20 cellular contexts compared by ENCODE assay signal in the genomic region with DNA sequence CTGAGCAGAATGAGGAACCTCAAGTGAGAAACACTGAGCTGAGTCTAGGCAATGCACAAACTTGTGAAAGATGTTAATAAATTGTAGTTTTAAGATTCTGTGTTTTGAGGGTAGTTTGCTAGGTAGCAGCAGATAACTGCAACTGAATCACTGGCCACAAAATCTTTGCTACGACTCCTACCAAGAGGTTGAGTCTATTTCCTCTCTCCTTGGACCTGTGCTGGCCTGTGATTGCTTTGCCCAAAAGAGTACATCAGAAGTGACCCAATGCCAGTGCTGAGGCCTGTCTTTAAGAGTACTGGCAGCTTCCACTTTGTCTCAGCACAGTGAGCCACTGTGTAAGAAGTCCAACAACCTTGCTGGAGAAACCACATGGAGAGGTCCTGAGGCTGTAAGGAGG. TPM values are rescaled to one million over a fixed set of nuclear protein-coding genes. Genes with fewer than 3 reads are reported as not detected.
DNase-seq lines count a peak whose midpoint lies in the region; ATAC-seq, FAIRE-seq and TF ChIP-seq lines count a peak whose summit lies in the region.
"Had no signal": no experiment of that assay in that cellular context is flagged by ENCODE, and none has a peak within 500 bp of the region (broad histone marks: within the 10 kb centered on the region; RNA-seq: fewer than 3 reads in every experiment).

No MANE protein-coding gene starts in this region.

- no peak overlapping the region for H3K27ac ChIP-seq in mammary epithelial cell (ENCODE audit: insufficient read depth, low read depth, low read length)
- no peak overlapping the region for H3K27ac ChIP-seq in breast epithelium
- no peak overlapping the region; the same call in 2 of the 3 replicates for H3K27ac ChIP-seq in K562 (ENCODE audit: extremely low read depth, low read depth, low read length)
- H3K27ac ChIP-seq in osteoblast (ENCODE audit: low read depth, low read length) = peak overlapping the region; percentile 72
- H3K27ac ChIP-seq: BLaER1, KMS-11 had no signal

- TF ChIP-seq POLR2A in breast epithelium (IDR thresholded peaks at IDR 0.05) = no peak
- no peak for TF ChIP-seq POLR2A in K562 (conservative IDR thresholded peaks at IDR 0.05)

- intact Hi-C loops in mammary epithelial cell (cut with micrococcal nuclease) (loop anchor here (5.0 kb wide), 1 partner anchor 61 kb away; a partner anchor contains a TSS), breast epithelium (cut with DNase I; ENCODE audit: low total_unique reads) (no loop called here), K562 (cut with micrococcal nuclease) (loop anchor here (5.0 kb wide), 1 partner anchor 79 kb away; no protein-coding TSS in a partner anchor)

- no peaks in the 10 kb centered on the region for H3K27me3 ChIP-seq in mammary epithelial cell (ENCODE audit: insufficient read depth, low read length)
- no peaks in the 10 kb centered on the region for H3K27me3 ChIP-seq in breast epithelium
- no peaks in the 10 kb centered on the region for H3K27me3 ChIP-seq in K562 (ENCODE audit: control insufficient read depth in 2 of 2, insufficient read depth in 2 of 2, low read length in 2 of 2)
- no peaks in the 10 kb centered on the region for H3K27me3 ChIP-seq in osteoblast (ENCODE audit: insufficient read depth, low read length)
- H3K27me3 ChIP-seq: BLaER1 had no signal

- no TSS peak for BruUV-seq in mammary epithelial cell (replicated peaks; lab: Mats Ljungman, UMichigan)
- BruUV-seq in K562 (replicated peaks; lab: Mats Ljungman, UMichigan) = no TSS peak

- DNase-seq in mammary epithelial cell = peak; percentile 62
- no peak for DNase-seq in breast epithelium (ENCODE audit: low spot score in 2 of 2)
- peak; percentile 6 for DNase-seq in MV-4-11 (lab: John Stamatoyannopoulos, UW)
- DNase-seq in K562 (ENCODE audit: extremely low read depth in 1 of 4, low spot score in 3 of 4) = no peak
- peak; percentile 27 for DNase-seq in osteoblast (ENCODE audit: insufficient read length, low spot score, missing footprints)
- no peak for DNase-seq in midbrain (lab: John Stamatoyannopoulos, UW)
- DNase-seq in activated CD4-positive, alpha-beta T cell treated with anti-CD3 and anti-CD28 coated beads, Interleukin-2, amount 50 U/mL, for 48 hours = no peak
- DNase-seq: 8988T; CD8-positive, alpha-beta memory T cell; DMS79 treated with DMSO at 0.1 percent for 48 hours; HCEC 1CT; NCI-H1092 treated with DMSO at 0.1 percent for 48 hours; NCI-H2081 treated with DMSO at 0.1 percent for 48 hours; NCI-H524; Right ventricle myocardium superior had no signal

- peak; percentile 6 for ATAC-seq in K562
- ATAC-seq in HG03432 (IDR thresholded peaks at IDR 0.05; ENCODE audit: unreplicated experiment) = no peak

- no peaks in the 10 kb centered on the region for H4K20me1 ChIP-seq in mammary epithelial cell (ENCODE audit: insufficient read depth, low read length)
- H4K20me1 ChIP-seq in K562 (replicated peaks; ENCODE audit: control insufficient read depth, insufficient read depth, low read length) = no peaks in the 10 kb centered on the region
- H4K20me1 ChIP-seq in osteoblast (ENCODE audit: insufficient read depth, low read length) = no peaks in the 10 kb centered on the region
- H4K20me1 ChIP-seq: BLaER1 had no signal

- H3K9me3 ChIP-seq in mammary epithelial cell (replicated peaks; ENCODE audit: insufficient read depth, low read length) (no peaks in the 10 kb centered on the region), breast epithelium (no peaks in the 10 kb centered on the region), K562 (replicated peaks; ENCODE audit: control insufficient read depth, insufficient read depth, low read depth, low read length) (no peaks in the 10 kb centered on the region), osteoblast (ENCODE audit: low read depth, low read length) (no peaks in the 10 kb centered on the region)
- H3K9me3 ChIP-seq: BLaER1 had no signal

- no peaks in the 10 kb centered on the region for H3K79me2 ChIP-seq in mammary epithelial cell (ENCODE audit: insufficient read depth, low read length)
- no peaks in the 10 kb centered on the region for H3K79me2 ChIP-seq in K562 (ENCODE audit: control insufficient read depth, insufficient read depth, low read length)
- H3K79me2 ChIP-seq in osteoblast (ENCODE audit: insufficient read depth, low read length) = no peaks in the 10 kb centered on the region

- H3K9me1 ChIP-seq in K562 (ENCODE audit: control insufficient read depth, insufficient read depth, low read length) = no peaks in the 10 kb centered on the region

- TF ChIP-seq CTCF in mammary epithelial cell (conservative IDR thresholded peaks at IDR 0.05 in 1 of 2, IDR thresholded peaks at IDR 0.05 in 1 of 2; ENCODE audit: extremely low read depth in 1 of 2, insufficient read depth in 1 of 2, low read depth in 1 of 2, low read length in 2 of 2) = no peak
- TF ChIP-seq CTCF in breast epithelium (IDR thresholded peaks at IDR 0.05) = no peak
- TF ChIP-seq CTCF in K562 (IDR thresholded peaks at IDR 0.05 in 2 of 3, conservative IDR thresholded peaks at IDR 0.05 in 1 of 3; ENCODE audit: insufficient read depth in 2 of 3, low read depth in 1 of 3, low read length in 3 of 3) = no peak
- no peak for TF ChIP-seq CTCF in osteoblast (IDR thresholded peaks at IDR 0.05; ENCODE audit: extremely low read depth, low read depth, low read length)

- no peak for TF ChIP-seq EP300 in K562 (IDR thresholded peaks at IDR 0.05; ENCODE audit: low read length)

- H3K4me2 ChIP-seq in mammary epithelial cell (ENCODE audit: insufficient read depth, low read depth, low read length) = no peak overlapping the region
- H3K4me2 ChIP-seq in K562 (ENCODE audit: insufficient read depth, low read length) = no peak overlapping the region
- H3K4me2 ChIP-seq in osteoblast (ENCODE audit: insufficient read depth, low read length) = no peak overlapping the region
- H3K4me2 ChIP-seq: BLaER1, KMS-11 had no signal

- H3K36me3 ChIP-seq in mammary epithelial cell (ENCODE audit: insufficient read depth, low read length) (no peaks in the 10 kb centered on the region), breast epithelium (no peaks in the 10 kb centered on the region), K562 (ENCODE audit: control insufficient read depth, insufficient read depth, low read length) (no peaks in the 10 kb centered on the region), osteoblast (ENCODE audit: insufficient read depth, low read length) (no peaks in the 10 kb centered on the region)
- H3K36me3 ChIP-seq: BLaER1 had no signal

- H3K4me3 ChIP-seq in mammary epithelial cell (replicated peaks in 1 of 3; ENCODE audit: insufficient read depth in 1 of 3, low read depth in 2 of 3, low read length in 3 of 3) (no peak overlapping the region), breast epithelium (no peak overlapping the region), K562 (no peak overlapping the region), osteoblast (ENCODE audit: insufficient read depth, low read length) (no peak overlapping the region)
- H3K4me3 ChIP-seq: BLaER1 had no signal

- no CpG with 5 or more reads among the region's 1 CpG for WGBS in mammary epithelial cell (ENCODE audit: low coverage, missing lambda C conversion rate)
- WGBS in K562 (ENCODE audit: insufficient coverage, low coverage, missing lambda C conversion rate) = 45% methylated on average over 1 of the region's 1 CpG

- in situ Hi-C loops in mammary epithelial cell (cut with MboI; ENCODE audit: low sequenced_read_pairs in 2 of 2) = no loop called here
- in situ Hi-C loops in K562 (cut with MboI) = no loop called here

- H2AFZ ChIP-seq in mammary epithelial cell (ENCODE audit: low read depth, low read length) = peak overlapping the region; percentile 26
- H2AFZ ChIP-seq in K562 (ENCODE audit: low read depth, low read length) = no peak overlapping the region; the same call in 1 of the 2 replicates
- H2AFZ ChIP-seq in osteoblast (ENCODE audit: low read length) = no peak overlapping the region

- dilution Hi-C loops in mammary epithelial cell (cut with HindIII; ENCODE audit: low sequenced_read_pairs) = no loop called here

- TF ChIP-seq RAD21 in K562 (CRISPR knock-in tag; conservative IDR thresholded peaks at IDR 0.05 in 1 of 2, IDR thresholded peaks at IDR 0.05 in 1 of 2) = no peak

- POLR2A ChIA-PET in K562 (lab: Yijun Ruan, JAX) = interaction anchor here (0.6 to 2.2 kb wide), 4 partner anchors 10 to 322 kb away, joined by 3 to 8 read pairs (median 4); no protein-coding TSS in a partner anchor

- H3K4me1 ChIP-seq in mammary epithelial cell (ENCODE audit: insufficient read depth, low read length) (peaks cover 28% of the 10 kb centered on the region), breast epithelium (no peaks in the 10 kb centered on the region), K562 (replicated peaks in 1 of 2; ENCODE audit: control insufficient read depth in 2 of 2, insufficient read depth in 2 of 2, low read length in 2 of 2) (peaks cover 31 to 49% of the 10 kb centered on the region in 2 experiments; a peak in 4 of 5 replicates), osteoblast (ENCODE audit: insufficient read depth, low read length) (peaks cover 31% of the 10 kb centered on the region)
- H3K4me1 ChIP-seq: BLaER1 had no signal

- FAIRE-seq in K562 (lab: Jason Lieb, UNC) = no peak
- FAIRE-seq: D721Med, G401.6 had no signal

- no peak overlapping the region for H3K9ac ChIP-seq in mammary epithelial cell (ENCODE audit: insufficient read depth, low read length)
- peak overlapping the region in 1 of 2 experiments; percentile 18; a peak in 1 of 4 replicates for H3K9ac ChIP-seq in K562 (ENCODE audit: insufficient read depth in 1 of 2, low read depth in 2 of 2, low read length in 2 of 2)
- H3K9ac ChIP-seq: BLaER1, KMS-11 had no signal

- CTCF ChIA-PET in mammary epithelial cell (lab: Charles Lee; ENCODE audit: low non-redundant PET) = no interaction called here
- CTCF ChIA-PET in K562 (lab: Yijun Ruan, JAX; ENCODE audit: low intra/inter-chr PET ratio) = no interaction called here

RNA-seq across cellular contexts. Expression of a gene that starts 11.9 kb away (rescaled TPM):
- total RNA-seq in mammary epithelial cell (10 to 100 TPM; 15.3 to 15.7 TPM), breast epithelium (10 to 100 TPM; 10.2 to 73.8 (median 42.6) TPM), K562 (2014; rRNA removed) (12.8 and 16.6 TPM in 2 replicates), K562 (2014; rRNA removed; fragmentation: Illumina TruSeq; extraction: Trizol) (29.2 and 32.5 TPM in 2 replicates), K562 (2015; rRNA removed; fragmentation: Illumina TruSeq; extraction: Trizol) (14.3 and 16.4 TPM in 2 replicates), K562 (2021) (26.8 and 28.9 TPM in 2 replicates), osteoblast (1.8 TPM in 2 replicates)
- polyA plus RNA-seq in mammary epithelial cell (10.7 TPM), K562 (2011; rRNA removed) (23.3 and 46.3 TPM in 2 replicates), K562 (2014; fragmentation: Illumina TruSeq; extraction: Trizol) (25.0 and 29.3 TPM in 2 replicates), K562 (2014; fragmentation: Nextera tagmentation; extraction: Ambion mirVana) (1 to 10 TPM; 7.8 to 9.8 TPM), K562 (2014; rRNA removed) (20.0 and 23.9 TPM in 2 replicates)
- polyA minus RNA-seq in mammary epithelial cell = 26.3 TPM
- total RNA-seq in K562 (2011; cell fraction: chromatin; rRNA removed; ENCODE audit: low replicate concordance) = 20.7 and 45.9 TPM in 2 replicates
- total RNA-seq in K562 (2011; cell fraction: nucleolus; rRNA removed) = 26.2 and 28.2 TPM in 2 replicates
- 50.4 and 66.6 TPM in 2 replicates for total RNA-seq in K562 (2011; cell fraction: nucleoplasm; rRNA removed)
- 14.2 and 22.5 TPM in 2 replicates for polyA plus RNA-seq in K562 (2011; cell fraction: cytosol; rRNA removed)
- 8.5 and 10.1 TPM in 2 replicates for polyA plus RNA-seq in K562 (2011; cell fraction: nucleus; rRNA removed)
- polyA plus RNA-seq in K562 (2012) = 17.7 and 21.3 TPM in 2 replicates
- polyA minus RNA-seq in K562 (2011; rRNA and poly(A)+ RNA removed) = 12.9 and 21.0 TPM in 2 replicates
- polyA minus RNA-seq in K562 (2011; cell fraction: cytosol; rRNA and poly(A)+ RNA removed) = 8.0 and 14.1 TPM in 2 replicates
- 3.5 and 5.3 TPM in 2 replicates for polyA minus RNA-seq in K562 (2011; cell fraction: nucleus; rRNA and poly(A)+ RNA removed)
- polyA plus RNA-seq: CD8-positive, alpha-beta memory T cell had no signal

Comparison
In these comparisons a context has a peak if more than half of its experiments do, and no peak if none do; other contexts are left out.
1. DNase-seq: peak in mammary epithelial cell (single experiment), MV-4-11 (single experiment) and osteoblast (single experiment); none in breast epithelium (0 of 2), K562 (0 of 4), midbrain (single experiment) and activated CD4-positive, alpha-beta T cell treated with anti-CD3 and anti-CD28 coated beads, Interleukin-2, amount 50 U/mL, for 48 hours (0 of 2).